ENCODE assay signal across 8 cellular contexts in the genomic region with DNA sequence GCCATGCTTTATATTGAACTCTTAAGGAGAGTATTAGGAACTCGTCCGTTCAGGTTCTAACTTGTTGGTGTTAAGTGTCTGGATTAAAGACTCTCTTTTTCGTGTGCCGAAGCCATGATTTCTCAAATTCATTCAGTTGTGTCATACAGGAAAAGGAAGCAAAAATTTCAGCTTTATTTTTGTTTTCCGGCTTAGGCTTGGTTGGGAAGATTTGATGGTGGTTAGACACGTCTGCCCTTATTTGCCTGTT. TPM values are rescaled to one million over a fixed set of nuclear protein-coding genes. Genes with fewer than 3 reads are reported as not detected.
DNase-seq lines count a peak whose midpoint lies in the region; ATAC-seq and TF ChIP-seq lines count a peak whose summit lies in the region.

No MANE protein-coding gene starts in this region.

- POLR2A ChIA-PET in PC-9 (lab: Charles Lee; ENCODE audit: unreplicated experiment): no interaction called here

- H3F3A ChIP-seq in PC-9 (ENCODE audit: insufficient read depth, low read depth): peaks cover 58% of the 10 kb centered on the region

- H3K36me3 ChIP-seq in PC-9 (ENCODE audit: low read depth) (peaks cover 17% of the 10 kb centered on the region), ovary (no peaks in the 10 kb centered on the region)

- CTCF ChIA-PET in PC-9 (lab: Charles Lee): interaction anchor here (0.6 to 1.8 kb wide), 3 partner anchors 78 to 358 kb away, joined by 3 to 6 read pairs (median 5); a partner anchor contains a TSS

- H3K9me3 ChIP-seq in PC-9 (ENCODE audit: insufficient read depth, low read depth): no peaks in the 10 kb centered on the region
- H3K9me3 ChIP-seq in ovary: no peaks in the 10 kb centered on the region

- WGBS in ovary, 3 donors: 1 to 2% (median 1%) methylated on average over 6 of the region's 6 CpGs

- BruUV-seq in PC-9 (replicated peaks; lab: Mats Ljungman, UMichigan): TSS peak; percentile 20

- peaks cover 61% of the 10 kb centered on the region for H3K79me2 ChIP-seq in PC-9 (ENCODE audit: low read depth)

- H2AFZ ChIP-seq in PC-9: peak overlapping the region; percentile 63

- TF ChIP-seq CTCF in PC-9 (conservative IDR thresholded peaks at IDR 0.05) (no peak), ovary (IDR thresholded peaks at IDR 0.05) (no peak), GM20000 (IDR thresholded peaks at IDR 0.05; ENCODE audit: extremely low read depth, missing control alignments) (no peak)

- H3K9me2 ChIP-seq in PC-9 (ENCODE audit: insufficient read depth): no peaks in the 10 kb centered on the region

- no peak for ATAC-seq in HG02884 (IDR thresholded peaks at IDR 0.05; ENCODE audit: unreplicated experiment)

- intact Hi-C loops in PC-9 (cut with micrococcal nuclease; ENCODE audit: unreplicated experiment) (loop anchor here (5.0 kb wide), 1 partner anchor 61 kb away; a partner anchor contains a TSS), ovary (cut with DNase I) (no loop called here)

- peak; percentile 37 for DNase-seq in NCI-H2029 (lab: John Stamatoyannopoulos, UW)
- DNase-seq in NCI-H2029 treated with DMSO at 0.1 percent for 48 hours (lab: John Stamatoyannopoulos, UW): no peak
- DNase-seq in PC-9: no peak
- peak; percentile 51 to 62 for DNase-seq in erythroblast (lab: John Stamatoyannopoulos, UW)
- no peak for DNase-seq in ovary
- no peak for DNase-seq in GM20000 (ENCODE audit: low spot score)
- no peak for DNase-seq in GM19238 (ENCODE audit: insufficient read length, low spot score)

- peaks cover 39% of the 10 kb centered on the region for H4K20me1 ChIP-seq in PC-9 (ENCODE audit: insufficient read depth)

- H3K4me3 ChIP-seq in PC-9: peak overlapping the region; percentile 75
- peak overlapping the region; percentile 69 for H3K4me3 ChIP-seq in ovary

- H3K27ac ChIP-seq in PC-9 (peak overlapping the region; percentile 68), ovary (peak overlapping the region in 1 of 2 donors; percentile 38)

- TF ChIP-seq POLR2A in erythroblast (IDR thresholded peaks at IDR 0.05; ENCODE audit: low read length): no peak
- TF ChIP-seq POLR2A in ovary (IDR thresholded peaks at IDR 0.05): no peak

- no peak for TF ChIP-seq EP300 in ovary (IDR thresholded peaks at IDR 0.05)

- H3K4me2 ChIP-seq in PC-9: peak overlapping the region; percentile 98

- H3K4me1 ChIP-seq in PC-9 (replicated peaks; ENCODE audit: insufficient read depth) (peaks cover 28% of the 10 kb centered on the region), ovary (ENCODE audit: insufficient read depth) (peaks cover 10% of the 10 kb centered on the region)

- H3K27me3 ChIP-seq in PC-9 (ENCODE audit: insufficient read depth, low read depth): no peaks in the 10 kb centered on the region
- no peaks in the 10 kb centered on the region for H3K27me3 ChIP-seq in ovary

RNA-seq across cellular contexts. Expression of a gene that starts 0.9 kb away (rescaled TPM):
- total RNA-seq in PC-9 (2021): 47.0 and 48.1 TPM in 2 replicates
- total RNA-seq in ovary: 10 to 100 TPM; 12.4 to 32.8 (median 26.5) TPM
- polyA plus RNA-seq in ovary: 10 to 100 TPM; 11.1 to 12.3 TPM

RNA-seq across cellular contexts. Expression of a gene that starts 30.7 kb away (rescaled TPM):
- total RNA-seq in PC-9 (2021): 149 and 158 TPM in 2 replicates
- 10 to 100 TPM; 51.5 to 78.0 (median 68.8) TPM for total RNA-seq in ovary
- 10 to 100 TPM; 73.3 to 78.9 TPM for polyA plus RNA-seq in ovary

RNA-seq across cellular contexts. Expression of a gene that starts 34.5 kb away (rescaled TPM):
- total RNA-seq in PC-9 (2021) (not detected in 2 replicates), ovary (not detected)
- under 1 TPM in 1 of 2 donors, not detected in 1; 0.57 TPM for polyA plus RNA-seq in ovary

Comparison
In these comparisons a context has a peak if more than half of its experiments do, and no peak if none do; other contexts are left out.
1. DNase-seq: peak in NCI-H2029 (single experiment) and erythroblast (2 of 2); none in NCI-H2029 treated with DMSO at 0.1 percent for 48 hours (single experiment), PC-9 (0 of 2), ovary (0 of 5), GM20000 (single experiment) and GM19238 (single experiment).